Comparison of ENCODE assay signal across 26 cellular contexts in genomic region chr4:17958185-17958584, GRCh38.
"Had no signal": no experiment of that assay in that cellular context is flagged by ENCODE, and none has a peak within 500 bp of the region (broad histone marks: within the 10 kb centered on the region; RNA-seq: fewer than 3 reads in every experiment).

No MANE protein-coding gene starts in this region.

- H3K4me3 ChIP-seq: body of pancreas, esophagus squamous epithelium, left lung, thyroid gland had no signal

- H3K4me1 Mint-ChIP-seq: activated T-helper 17 cell treated with anti-CD3 and anti-CD28 coated beads, Interleukin-2, amount 50 U/mL, for 72 hours; mesothelial cell of epicardium; nephron had no signal

- H3K9me3 ChIP-seq: body of pancreas, esophagus squamous epithelium, left lung, thyroid gland had no signal

- DNase-seq: activated CD4-positive, alpha-beta memory T cell treated with anti-CD3 and anti-CD28 coated beads, Interleukin-2, amount 10 ng/mL, durations not matched to agents 7 days and 5 days; activated CD4-positive, alpha-beta T cell treated with anti-CD3 and anti-CD28 coated beads for 48 hours; activated CD8-positive, alpha-beta memory T cell treated with anti-CD3 and anti-CD28 coated beads, Interleukin-2, amount 10 ng/mL, durations not matched to agents 7 days and 5 days; activated naive CD4-positive, alpha-beta T cell; activated naive CD8-positive, alpha-beta T cell treated with anti-CD3 and anti-CD28 coated beads for 36 hours; activated T-cell treated with anti-CD3 and anti-CD28 coated beads, Interleukin-2, amount 50 U/mL, for 1 hour; amygdala; body of pancreas; caudate nucleus; effector CD8-positive, alpha-beta T cell; esophagus squamous epithelium; glutamatergic neuron; hypothalamus; kidney; left lung; nucleus accumbens; retina; stimulated activated CD4-positive, alpha-beta T cell treated with anti-CD3 and anti-CD28 coated beads, Interleukin-12 subunit alpha, Interleukin-12 subunit beta, amount 100 ng/mL, for 4 hours; stimulated activated CD4-positive, alpha-beta T cell treated with anti-CD3 and anti-CD28 coated beads, Interleukin-1b, Interleukin-23, amount 100 ng/mL, for 48 hours; stimulated activated CD8-positive, alpha-beta memory T cell treated with anti-CD3 and anti-CD28 coated beads, Interleukin-4, amount 100 ng/mL, for 48 hours; stimulated activated naive CD4-positive, alpha-beta T cell treated with Interleukin-2 at 50 U/mL for 16 hours; thyroid gland had no signal

- H3K27me3 Mint-ChIP-seq: activated CD4-positive, alpha-beta memory T cell treated with anti-CD3 and anti-CD28 coated beads, Interleukin-2, amount 10 ng/mL, durations not matched to agents 7 days and 5 days; activated CD8-positive, alpha-beta memory T cell treated with anti-CD3 and anti-CD28 coated beads, Interleukin-2, amount 10 ng/mL, durations not matched to agents 7 days and 5 days; activated naive CD8-positive, alpha-beta T cell treated with anti-CD3 and anti-CD28 coated beads for 36 hours; activated T-helper 17 cell treated with anti-CD3 and anti-CD28 coated beads, Interleukin-2, amount 50 U/mL, for 72 hours had no signal

- ATAC-seq: activated CD8-positive, alpha-beta memory T cell treated with anti-CD3 and anti-CD28 coated beads, Interleukin-2, amount 10 ng/mL, durations not matched to agents 7 days and 5 days; body of pancreas; left lung; WTC11 had no signal

- H3K27ac ChIP-seq: body of pancreas, esophagus squamous epithelium, left lung, thyroid gland had no signal

- H3K27me3 ChIP-seq: body of pancreas, esophagus squamous epithelium, left lung, thyroid gland had no signal

- H3K4me3 Mint-ChIP-seq: activated CD4-positive, alpha-beta memory T cell treated with anti-CD3 and anti-CD28 coated beads, Interleukin-2, amount 10 ng/mL, durations not matched to agents 7 days and 5 days; activated CD8-positive, alpha-beta memory T cell treated with anti-CD3 and anti-CD28 coated beads, Interleukin-2, amount 10 ng/mL, durations not matched to agents 7 days and 5 days; activated naive CD8-positive, alpha-beta T cell treated with anti-CD3 and anti-CD28 coated beads for 36 hours; activated T-helper 17 cell treated with anti-CD3 and anti-CD28 coated beads, Interleukin-2, amount 50 U/mL, for 72 hours; mesothelial cell of epicardium; nephron; WTC11 had no signal

- H3K9me3 Mint-ChIP-seq: activated CD4-positive, alpha-beta memory T cell treated with anti-CD3 and anti-CD28 coated beads, Interleukin-2, amount 10 ng/mL, durations not matched to agents 7 days and 5 days; activated naive CD8-positive, alpha-beta T cell treated with anti-CD3 and anti-CD28 coated beads for 36 hours; activated T-helper 17 cell treated with anti-CD3 and anti-CD28 coated beads, Interleukin-2, amount 50 U/mL, for 72 hours had no signal

- H3K4me1 ChIP-seq: esophagus squamous epithelium, left lung, thyroid gland had no signal

- H3K27ac Mint-ChIP-seq: activated CD4-positive, alpha-beta memory T cell treated with anti-CD3 and anti-CD28 coated beads, Interleukin-2, amount 10 ng/mL, durations not matched to agents 7 days and 5 days; activated CD8-positive, alpha-beta memory T cell treated with anti-CD3 and anti-CD28 coated beads, Interleukin-2, amount 10 ng/mL, durations not matched to agents 7 days and 5 days; activated naive CD8-positive, alpha-beta T cell treated with anti-CD3 and anti-CD28 coated beads for 36 hours; activated T-helper 17 cell treated with anti-CD3 and anti-CD28 coated beads, Interleukin-2, amount 50 U/mL, for 72 hours; mesothelial cell of epicardium; nephron; WTC11 had no signal
